In the genomic region with DNA sequence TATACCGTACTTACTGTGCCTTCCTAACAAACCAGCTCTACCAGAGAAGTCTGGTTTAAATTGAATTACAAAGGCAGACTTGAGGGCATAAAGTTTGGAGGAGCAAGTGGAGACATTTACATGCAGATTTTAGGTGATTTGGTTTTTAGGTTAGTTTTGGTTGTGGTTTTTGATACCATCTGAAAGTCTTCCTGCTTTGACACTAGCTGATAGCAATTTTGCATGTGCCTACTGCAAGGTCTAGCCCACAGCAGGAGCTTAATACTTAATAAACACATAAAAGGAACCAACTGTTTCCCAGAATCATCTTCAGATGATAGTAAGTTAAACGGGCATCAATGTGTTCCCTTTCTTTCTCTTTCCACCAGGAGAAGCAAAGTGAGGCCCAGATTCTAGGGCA, we compare ENCODE assay signal across 1 cellular context.
TF ChIP-seq lines count a peak whose summit lies in the region.

No MANE protein-coding gene starts in this region.

TF ChIP-seq in IMR-90, 13 proteins besides CTCF, POLR2A, EP300 and RAD21 (continued from another document):
- TF ChIP-seq, protein P1, sequence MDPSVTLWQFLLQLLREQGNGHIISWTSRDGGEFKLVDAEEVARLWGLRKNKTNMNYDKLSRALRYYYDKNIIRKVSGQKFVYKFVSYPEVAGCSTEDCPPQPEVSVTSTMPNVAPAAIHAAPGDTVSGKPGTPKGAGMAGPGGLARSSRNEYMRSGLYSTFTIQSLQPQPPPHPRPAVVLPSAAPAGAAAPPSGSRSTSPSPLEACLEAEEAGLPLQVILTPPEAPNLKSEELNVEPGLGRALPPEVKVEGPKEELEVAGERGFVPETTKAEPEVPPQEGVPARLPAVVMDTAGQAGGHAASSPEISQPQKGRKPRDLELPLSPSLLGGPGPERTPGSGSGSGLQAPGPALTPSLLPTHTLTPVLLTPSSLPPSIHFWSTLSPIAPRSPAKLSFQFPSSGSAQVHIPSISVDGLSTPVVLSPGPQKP (IDR thresholded peaks at IDR 0.05; ENCODE audit: borderline replicate concordance, low read depth, low read length) = no peak
- TF ChIP-seq, protein P2, sequence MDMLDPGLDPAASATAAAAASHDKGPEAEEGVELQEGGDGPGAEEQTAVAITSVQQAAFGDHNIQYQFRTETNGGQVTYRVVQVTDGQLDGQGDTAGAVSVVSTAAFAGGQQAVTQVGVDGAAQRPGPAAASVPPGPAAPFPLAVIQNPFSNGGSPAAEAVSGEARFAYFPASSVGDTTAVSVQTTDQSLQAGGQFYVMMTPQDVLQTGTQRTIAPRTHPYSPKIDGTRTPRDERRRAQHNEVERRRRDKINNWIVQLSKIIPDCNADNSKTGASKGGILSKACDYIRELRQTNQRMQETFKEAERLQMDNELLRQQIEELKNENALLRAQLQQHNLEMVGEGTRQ (IDR thresholded peaks at IDR 0.05; ENCODE audit: low read depth, low read length) = no peak
- TF ChIP-seq MAZ (IDR thresholded peaks at IDR 0.05; ENCODE audit: borderline replicate concordance, low read depth, low read length) = no peak
